ENCODE assay signal across 1 cellular context in the genomic region with DNA sequence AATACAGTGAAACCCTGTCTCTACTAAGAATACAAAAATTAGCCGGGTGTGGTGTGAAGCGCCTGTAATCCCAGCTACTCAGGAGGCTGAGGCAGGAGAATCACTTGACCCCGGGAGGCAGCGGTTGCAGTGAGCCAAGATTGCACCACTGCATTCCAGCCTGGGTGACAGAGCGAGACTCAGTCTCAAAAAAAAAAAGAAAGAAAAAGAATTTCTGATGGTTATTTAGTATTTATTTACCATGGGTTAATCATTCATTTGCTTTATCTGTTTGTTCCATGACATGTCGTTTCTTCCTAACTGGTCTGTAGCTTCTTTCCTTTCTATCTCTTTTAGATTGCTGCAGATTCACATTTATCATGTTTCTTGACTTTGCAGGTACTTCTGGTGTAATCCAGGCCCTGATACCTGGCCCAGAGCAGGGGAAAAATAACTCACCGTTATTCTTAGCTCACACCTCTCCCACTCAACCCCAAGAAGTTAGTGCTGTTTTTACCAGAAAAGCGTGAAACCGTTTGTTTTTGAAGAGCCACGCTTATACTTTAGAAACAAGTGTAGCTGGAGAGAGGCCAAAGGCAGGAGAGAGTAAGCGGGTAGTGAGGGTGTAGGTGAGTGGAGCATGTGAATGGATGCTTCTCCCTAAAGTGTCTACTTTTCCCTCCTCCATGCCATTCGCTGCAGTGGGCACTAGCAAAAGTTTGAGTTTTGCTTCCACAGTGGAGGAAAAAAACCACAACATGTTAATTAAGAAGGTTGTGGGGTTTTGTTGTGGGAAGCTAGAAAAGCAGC.
TF ChIP-seq lines count a peak whose summit lies in the region.

No MANE protein-coding gene starts in this region.

TF ChIP-seq in HepG2, 621 proteins besides CTCF, POLR2A, EP300 and RAD21 (continued from another document and continues in another):
- TF ChIP-seq, protein P1, sequence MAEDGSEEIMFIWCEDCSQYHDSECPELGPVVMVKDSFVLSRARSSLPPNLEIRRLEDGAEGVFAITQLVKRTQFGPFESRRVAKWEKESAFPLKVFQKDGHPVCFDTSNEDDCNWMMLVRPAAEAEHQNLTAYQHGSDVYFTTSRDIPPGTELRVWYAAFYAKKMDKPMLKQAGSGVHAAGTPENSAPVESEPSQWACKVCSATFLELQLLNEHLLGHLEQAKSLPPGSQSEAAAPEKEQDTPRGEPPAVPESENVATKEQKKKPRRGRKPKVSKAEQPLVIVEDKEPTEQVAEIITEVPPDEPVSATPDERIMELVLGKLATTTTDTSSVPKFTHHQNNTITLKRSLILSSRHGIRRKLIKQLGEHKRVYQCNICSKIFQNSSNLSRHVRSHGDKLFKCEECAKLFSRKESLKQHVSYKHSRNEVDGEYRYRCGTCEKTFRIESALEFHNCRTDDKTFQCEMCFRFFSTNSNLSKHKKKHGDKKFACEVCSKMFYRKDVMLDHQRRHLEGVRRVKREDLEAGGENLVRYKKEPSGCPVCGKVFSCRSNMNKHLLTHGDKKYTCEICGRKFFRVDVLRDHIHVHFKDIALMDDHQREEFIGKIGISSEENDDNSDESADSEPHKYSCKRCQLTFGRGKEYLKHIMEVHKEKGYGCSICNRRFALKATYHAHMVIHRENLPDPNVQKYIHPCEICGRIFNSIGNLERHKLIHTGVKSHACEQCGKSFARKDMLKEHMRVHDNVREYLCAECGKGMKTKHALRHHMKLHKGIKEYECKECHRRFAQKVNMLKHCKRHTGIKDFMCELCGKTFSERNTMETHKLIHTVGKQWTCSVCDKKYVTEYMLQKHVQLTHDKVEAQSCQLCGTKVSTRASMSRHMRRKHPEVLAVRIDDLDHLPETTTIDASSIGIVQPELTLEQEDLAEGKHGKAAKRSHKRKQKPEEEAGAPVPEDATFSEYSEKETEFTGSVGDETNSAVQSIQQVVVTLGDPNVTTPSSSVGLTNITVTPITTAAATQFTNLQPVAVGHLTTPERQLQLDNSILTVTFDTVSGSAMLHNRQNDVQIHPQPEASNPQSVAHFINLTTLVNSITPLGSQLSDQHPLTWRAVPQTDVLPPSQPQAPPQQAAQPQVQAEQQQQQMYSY (CRISPR knock-in tag; IDR thresholded peaks at IDR 0.05) = no peak
- TF ChIP-seq, protein P2, sequence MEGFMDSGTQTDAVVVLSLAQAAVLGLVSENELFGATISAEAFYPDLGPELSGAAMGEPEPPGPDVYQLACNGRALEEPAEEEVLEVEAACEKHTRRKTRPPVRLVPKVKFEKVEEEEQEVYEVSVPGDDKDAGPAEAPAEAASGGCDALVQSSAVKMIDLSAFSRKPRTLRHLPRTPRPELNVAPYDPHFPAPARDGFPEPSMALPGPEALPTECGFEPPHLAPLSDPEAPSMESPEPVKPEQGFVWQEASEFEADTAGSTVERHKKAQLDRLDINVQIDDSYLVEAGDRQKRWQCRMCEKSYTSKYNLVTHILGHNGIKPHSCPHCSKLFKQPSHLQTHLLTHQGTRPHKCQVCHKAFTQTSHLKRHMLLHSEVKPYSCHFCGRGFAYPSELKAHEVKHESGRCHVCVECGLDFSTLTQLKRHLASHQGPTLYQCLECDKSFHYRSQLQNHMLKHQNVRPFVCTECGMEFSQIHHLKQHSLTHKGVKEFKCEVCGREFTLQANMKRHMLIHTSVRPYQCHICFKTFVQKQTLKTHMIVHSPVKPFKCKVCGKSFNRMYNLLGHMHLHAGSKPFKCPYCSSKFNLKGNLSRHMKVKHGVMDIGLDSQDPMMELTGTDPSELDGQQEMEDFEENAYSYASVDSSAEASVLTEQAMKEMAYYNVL (CRISPR knock-in tag; IDR thresholded peaks at IDR 0.05; ENCODE audit: borderline replicate concordance) = 0 out of 2 replicates have a peak, but pooled peaks have one; percentile 41
- TF ChIP-seq ONECUT2 (CRISPR knock-in tag; IDR thresholded peaks at IDR 0.05) = no peak
- no peak for TF ChIP-seq KMT2B (CRISPR knock-in tag; IDR thresholded peaks at IDR 0.05)
- TF ChIP-seq, protein P3, sequence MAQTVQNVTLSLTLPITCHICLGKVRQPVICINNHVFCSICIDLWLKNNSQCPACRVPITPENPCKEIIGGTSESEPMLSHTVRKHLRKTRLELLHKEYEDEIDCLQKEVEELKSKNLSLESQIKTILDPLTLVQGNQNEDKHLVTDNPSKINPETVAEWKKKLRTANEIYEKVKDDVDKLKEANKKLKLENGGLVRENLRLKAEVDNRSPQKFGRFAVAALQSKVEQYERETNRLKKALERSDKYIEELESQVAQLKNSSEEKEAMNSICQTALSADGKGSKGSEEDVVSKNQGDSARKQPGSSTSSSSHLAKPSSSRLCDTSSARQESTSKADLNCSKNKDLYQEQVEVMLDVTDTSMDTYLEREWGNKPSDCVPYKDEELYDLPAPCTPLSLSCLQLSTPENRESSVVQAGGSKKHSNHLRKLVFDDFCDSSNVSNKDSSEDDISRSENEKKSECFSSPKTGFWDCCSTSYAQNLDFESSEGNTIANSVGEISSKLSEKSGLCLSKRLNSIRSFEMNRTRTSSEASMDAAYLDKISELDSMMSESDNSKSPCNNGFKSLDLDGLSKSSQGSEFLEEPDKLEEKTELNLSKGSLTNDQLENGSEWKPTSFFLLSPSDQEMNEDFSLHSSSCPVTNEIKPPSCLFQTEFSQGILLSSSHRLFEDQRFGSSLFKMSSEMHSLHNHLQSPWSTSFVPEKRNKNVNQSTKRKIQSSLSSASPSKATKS (CRISPR knock-in tag; IDR thresholded peaks at IDR 0.05) = no peak
- no peak for TF ChIP-seq ZNF556 (CRISPR knock-in tag; IDR thresholded peaks at IDR 0.05; ENCODE audit: borderline replicate concordance)
- no peak for TF ChIP-seq MBNL3 (CRISPR knock-in tag; conservative IDR thresholded peaks at IDR 0.05)
- TF ChIP-seq ZNF891 (CRISPR knock-in tag; IDR thresholded peaks at IDR 0.05) = no peak
- TF ChIP-seq ZNF772 (CRISPR knock-in tag; IDR thresholded peaks at IDR 0.05) = no peak
- no peak for TF ChIP-seq EHMT2 (IDR thresholded peaks at IDR 0.05; ENCODE audit: borderline replicate concordance, low read depth, low read length)
- no peak for TF ChIP-seq ZNF382 (CRISPR knock-in tag; IDR thresholded peaks at IDR 0.05; ENCODE audit: borderline replicate concordance)
- TF ChIP-seq, protein P4, sequence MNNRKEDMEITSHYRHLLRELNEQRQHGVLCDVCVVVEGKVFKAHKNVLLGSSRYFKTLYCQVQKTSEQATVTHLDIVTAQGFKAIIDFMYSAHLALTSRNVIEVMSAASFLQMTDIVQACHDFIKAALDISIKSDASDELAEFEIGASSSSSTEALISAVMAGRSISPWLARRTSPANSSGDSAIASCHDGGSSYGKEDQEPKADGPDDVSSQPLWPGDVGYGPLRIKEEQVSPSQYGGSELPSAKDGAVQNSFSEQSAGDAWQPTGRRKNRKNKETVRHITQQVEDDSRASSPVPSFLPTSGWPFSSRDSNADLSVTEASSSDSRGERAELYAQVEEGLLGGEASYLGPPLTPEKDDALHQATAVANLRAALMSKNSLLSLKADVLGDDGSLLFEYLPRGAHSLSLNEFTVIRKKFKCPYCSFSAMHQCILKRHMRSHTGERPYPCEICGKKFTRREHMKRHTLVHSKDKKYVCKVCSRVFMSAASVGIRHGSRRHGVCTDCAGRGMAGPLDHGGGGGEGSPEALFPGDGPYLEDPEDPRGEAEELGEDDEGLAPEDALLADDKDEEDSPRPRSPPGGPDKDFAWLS (CRISPR knock-in tag; IDR thresholded peaks at IDR 0.05; ENCODE audit: borderline replicate concordance) = no peak
- TF ChIP-seq ZFP1 (CRISPR knock-in tag; IDR thresholded peaks at IDR 0.05) = no peak
- TF ChIP-seq, protein P5, sequence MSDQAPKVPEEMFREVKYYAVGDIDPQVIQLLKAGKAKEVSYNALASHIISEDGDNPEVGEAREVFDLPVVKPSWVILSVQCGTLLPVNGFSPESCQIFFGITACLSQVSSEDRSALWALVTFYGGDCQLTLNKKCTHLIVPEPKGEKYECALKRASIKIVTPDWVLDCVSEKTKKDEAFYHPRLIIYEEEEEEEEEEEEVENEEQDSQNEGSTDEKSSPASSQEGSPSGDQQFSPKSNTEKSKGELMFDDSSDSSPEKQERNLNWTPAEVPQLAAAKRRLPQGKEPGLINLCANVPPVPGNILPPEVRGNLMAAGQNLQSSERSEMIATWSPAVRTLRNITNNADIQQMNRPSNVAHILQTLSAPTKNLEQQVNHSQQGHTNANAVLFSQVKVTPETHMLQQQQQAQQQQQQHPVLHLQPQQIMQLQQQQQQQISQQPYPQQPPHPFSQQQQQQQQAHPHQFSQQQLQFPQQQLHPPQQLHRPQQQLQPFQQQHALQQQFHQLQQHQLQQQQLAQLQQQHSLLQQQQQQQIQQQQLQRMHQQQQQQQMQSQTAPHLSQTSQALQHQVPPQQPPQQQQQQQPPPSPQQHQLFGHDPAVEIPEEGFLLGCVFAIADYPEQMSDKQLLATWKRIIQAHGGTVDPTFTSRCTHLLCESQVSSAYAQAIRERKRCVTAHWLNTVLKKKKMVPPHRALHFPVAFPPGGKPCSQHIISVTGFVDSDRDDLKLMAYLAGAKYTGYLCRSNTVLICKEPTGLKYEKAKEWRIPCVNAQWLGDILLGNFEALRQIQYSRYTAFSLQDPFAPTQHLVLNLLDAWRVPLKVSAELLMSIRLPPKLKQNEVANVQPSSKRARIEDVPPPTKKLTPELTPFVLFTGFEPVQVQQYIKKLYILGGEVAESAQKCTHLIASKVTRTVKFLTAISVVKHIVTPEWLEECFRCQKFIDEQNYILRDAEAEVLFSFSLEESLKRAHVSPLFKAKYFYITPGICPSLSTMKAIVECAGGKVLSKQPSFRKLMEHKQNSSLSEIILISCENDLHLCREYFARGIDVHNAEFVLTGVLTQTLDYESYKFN (CRISPR knock-in tag; conservative IDR thresholded peaks at IDR 0.05) = no peak; the same call in 1 of the 2 replicates
- TF ChIP-seq, protein P6, sequence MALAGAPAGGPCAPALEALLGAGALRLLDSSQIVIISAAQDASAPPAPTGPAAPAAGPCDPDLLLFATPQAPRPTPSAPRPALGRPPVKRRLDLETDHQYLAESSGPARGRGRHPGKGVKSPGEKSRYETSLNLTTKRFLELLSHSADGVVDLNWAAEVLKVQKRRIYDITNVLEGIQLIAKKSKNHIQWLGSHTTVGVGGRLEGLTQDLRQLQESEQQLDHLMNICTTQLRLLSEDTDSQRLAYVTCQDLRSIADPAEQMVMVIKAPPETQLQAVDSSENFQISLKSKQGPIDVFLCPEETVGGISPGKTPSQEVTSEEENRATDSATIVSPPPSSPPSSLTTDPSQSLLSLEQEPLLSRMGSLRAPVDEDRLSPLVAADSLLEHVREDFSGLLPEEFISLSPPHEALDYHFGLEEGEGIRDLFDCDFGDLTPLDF (CRISPR knock-in tag; IDR thresholded peaks at IDR 0.05) = no peak
- TF ChIP-seq, protein P7, sequence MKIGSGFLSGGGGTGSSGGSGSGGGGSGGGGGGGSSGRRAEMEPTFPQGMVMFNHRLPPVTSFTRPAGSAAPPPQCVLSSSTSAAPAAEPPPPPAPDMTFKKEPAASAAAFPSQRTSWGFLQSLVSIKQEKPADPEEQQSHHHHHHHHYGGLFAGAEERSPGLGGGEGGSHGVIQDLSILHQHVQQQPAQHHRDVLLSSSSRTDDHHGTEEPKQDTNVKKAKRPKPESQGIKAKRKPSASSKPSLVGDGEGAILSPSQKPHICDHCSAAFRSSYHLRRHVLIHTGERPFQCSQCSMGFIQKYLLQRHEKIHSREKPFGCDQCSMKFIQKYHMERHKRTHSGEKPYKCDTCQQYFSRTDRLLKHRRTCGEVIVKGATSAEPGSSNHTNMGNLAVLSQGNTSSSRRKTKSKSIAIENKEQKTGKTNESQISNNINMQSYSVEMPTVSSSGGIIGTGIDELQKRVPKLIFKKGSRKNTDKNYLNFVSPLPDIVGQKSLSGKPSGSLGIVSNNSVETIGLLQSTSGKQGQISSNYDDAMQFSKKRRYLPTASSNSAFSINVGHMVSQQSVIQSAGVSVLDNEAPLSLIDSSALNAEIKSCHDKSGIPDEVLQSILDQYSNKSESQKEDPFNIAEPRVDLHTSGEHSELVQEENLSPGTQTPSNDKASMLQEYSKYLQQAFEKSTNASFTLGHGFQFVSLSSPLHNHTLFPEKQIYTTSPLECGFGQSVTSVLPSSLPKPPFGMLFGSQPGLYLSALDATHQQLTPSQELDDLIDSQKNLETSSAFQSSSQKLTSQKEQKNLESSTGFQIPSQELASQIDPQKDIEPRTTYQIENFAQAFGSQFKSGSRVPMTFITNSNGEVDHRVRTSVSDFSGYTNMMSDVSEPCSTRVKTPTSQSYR (CRISPR knock-in tag; IDR thresholded peaks at IDR 0.05; ENCODE audit: borderline replicate concordance) = no peak
- TF ChIP-seq SOX6 (IDR thresholded peaks at IDR 0.05) = no peak
- peak; percentile 43; the same call in 1 of the 2 replicates for TF ChIP-seq SOX6 (CRISPR knock-in tag; IDR thresholded peaks at IDR 0.05)
- no peak for TF ChIP-seq THYN1 (CRISPR knock-in tag; IDR thresholded peaks at IDR 0.05; ENCODE audit: borderline replicate concordance, low read depth)
- TF ChIP-seq, protein P8, sequence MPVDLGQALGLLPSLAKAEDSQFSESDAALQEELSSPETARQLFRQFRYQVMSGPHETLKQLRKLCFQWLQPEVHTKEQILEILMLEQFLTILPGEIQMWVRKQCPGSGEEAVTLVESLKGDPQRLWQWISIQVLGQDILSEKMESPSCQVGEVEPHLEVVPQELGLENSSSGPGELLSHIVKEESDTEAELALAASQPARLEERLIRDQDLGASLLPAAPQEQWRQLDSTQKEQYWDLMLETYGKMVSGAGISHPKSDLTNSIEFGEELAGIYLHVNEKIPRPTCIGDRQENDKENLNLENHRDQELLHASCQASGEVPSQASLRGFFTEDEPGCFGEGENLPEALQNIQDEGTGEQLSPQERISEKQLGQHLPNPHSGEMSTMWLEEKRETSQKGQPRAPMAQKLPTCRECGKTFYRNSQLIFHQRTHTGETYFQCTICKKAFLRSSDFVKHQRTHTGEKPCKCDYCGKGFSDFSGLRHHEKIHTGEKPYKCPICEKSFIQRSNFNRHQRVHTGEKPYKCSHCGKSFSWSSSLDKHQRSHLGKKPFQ (CRISPR knock-in tag; IDR thresholded peaks at IDR 0.05; ENCODE audit: insufficient replicate concordance) = peak; percentile 25
- TF ChIP-seq TCF7L2 (IDR thresholded peaks at IDR 0.05; ENCODE audit: low read depth, low read length) = no peak
- TF ChIP-seq, protein P9, sequence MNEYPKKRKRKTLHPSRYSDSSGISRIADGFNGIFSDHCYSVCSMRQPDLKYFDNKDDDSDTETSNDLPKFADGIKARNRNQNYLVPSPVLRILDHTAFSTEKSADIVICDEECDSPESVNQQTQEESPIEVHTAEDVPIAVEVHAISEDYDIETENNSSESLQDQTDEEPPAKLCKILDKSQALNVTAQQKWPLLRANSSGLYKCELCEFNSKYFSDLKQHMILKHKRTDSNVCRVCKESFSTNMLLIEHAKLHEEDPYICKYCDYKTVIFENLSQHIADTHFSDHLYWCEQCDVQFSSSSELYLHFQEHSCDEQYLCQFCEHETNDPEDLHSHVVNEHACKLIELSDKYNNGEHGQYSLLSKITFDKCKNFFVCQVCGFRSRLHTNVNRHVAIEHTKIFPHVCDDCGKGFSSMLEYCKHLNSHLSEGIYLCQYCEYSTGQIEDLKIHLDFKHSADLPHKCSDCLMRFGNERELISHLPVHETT (CRISPR knock-in tag; conservative IDR thresholded peaks at IDR 0.05) = no peak
- TF ChIP-seq CEBPB (IDR thresholded peaks at IDR 0.05; ENCODE audit: borderline replicate concordance, low read depth, low read length) = peak; percentile 62
